In genomic region chr2:134980639-134981038, GRCh38 we compare ENCODE assay signal across 28 cellular contexts.
"Had no signal": no experiment of that assay in that cellular context is flagged by ENCODE, and none has a peak within 500 bp of the region (broad histone marks: within the 10 kb centered on the region; RNA-seq: fewer than 3 reads in every experiment).

No MANE protein-coding gene starts in this region.

- H3K4me2 ChIP-seq: PC-9 had no signal

- H3K27me3 ChIP-seq: SJCRH30 had no signal

- ATAC-seq: Panc1, Right ventricle myocardium inferior had no signal

- DNase-seq: Karpas-422, MM.1S, MV-4-11, NCI-H1092, NCI-H1105, NCI-H1417 treated with DMSO at 0.1 percent for 48 hours, NCI-H1436 treated with DMSO at 0.1 percent for 48 hours, NCI-H1694 treated with DMSO at 0.1 percent for 48 hours, NCI-H187 treated with DMSO at 0.1 percent for 48 hours, NCI-H2081, NCI-H2227 treated with DMSO at 0.1 percent for 48 hours, NCI-H345, NCI-H446, NCI-H510A treated with DMSO at 0.1 percent for 48 hours, NCI-H524 treated with DMSO at 0.1 percent for 48 hours, NCI-H526 treated with DMSO at 0.1 percent for 48 hours, NCI-H774, PC-9, SHP77, SIG-M5, SJCRH30, SW 1271, T-helper 1 cell had no signal

- H3K4me3 ChIP-seq: PC-9, SJCRH30, SK-N-MC had no signal

- H3K4me1 ChIP-seq: SJCRH30 had no signal

- H3K36me3 ChIP-seq: SJCRH30 had no signal

- FAIRE-seq: RCC 7860 had no signal

- H2AFZ ChIP-seq: PC-9 had no signal

- H3K27ac ChIP-seq: PC-9, RWPE1, SJCRH30, SK-N-MC had no signal
